14 cellular contexts compared by ENCODE assay signal in the genomic region with DNA sequence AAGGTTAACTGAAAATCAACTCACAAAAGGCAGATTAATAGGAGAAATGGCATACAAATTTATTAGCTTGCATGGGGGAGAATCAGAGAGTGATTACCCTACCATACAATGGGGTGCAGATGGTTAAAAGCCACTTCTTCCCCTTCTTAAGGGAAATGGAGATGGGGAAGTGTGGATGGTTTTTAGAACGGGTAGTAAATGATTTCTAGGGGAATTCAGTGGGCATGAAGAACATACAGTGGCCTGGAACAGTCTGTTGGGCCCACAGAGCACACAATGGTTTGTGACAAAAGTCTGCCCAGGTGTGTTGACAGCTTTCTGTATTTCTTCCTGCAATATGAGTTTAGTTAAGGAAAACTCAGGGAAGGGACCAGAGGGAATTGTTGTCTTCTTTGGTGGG.
DNase-seq lines count a peak whose midpoint lies in the region; ATAC-seq, FAIRE-seq and TF ChIP-seq lines count a peak whose summit lies in the region.
"Had no signal": no experiment of that assay in that cellular context is flagged by ENCODE, and none has a peak within 500 bp of the region (broad histone marks: within the 10 kb centered on the region; RNA-seq: fewer than 3 reads in every experiment).

No MANE protein-coding gene starts in this region.

- no peaks in the 10 kb centered on the region for H3K9me3 Mint-ChIP-seq in CD4-positive, alpha-beta memory T cell
- H3K9me3 Mint-ChIP-seq: CD8-positive, alpha-beta memory T cell had no signal

- CTCF ChIA-PET in CD4-positive, alpha-beta memory T cell (lab: Charles Lee; ENCODE audit: partially characterized antibody): no interaction called here

- H3K36me3 Mint-ChIP-seq in CD4-positive, alpha-beta memory T cell: peaks cover 8 to 32% of the 10 kb centered on the region in 2 donors

- intact Hi-C loops in CD4-positive, alpha-beta memory T cell (cut with micrococcal nuclease): no loop called here

- TF ChIP-seq POLR2A in H54 (IDR thresholded peaks at IDR 0.05; ENCODE audit: low read depth, low read length): no peak

- H2AFZ ChIP-seq in OCI-LY3 (ENCODE audit: low read depth, low read length): no peak overlapping the region

- no peaks in the 10 kb centered on the region for H3K36me3 ChIP-seq in OCI-LY3 (replicated peaks; ENCODE audit: low read depth, low read length)
- no peaks in the 10 kb centered on the region for H3K36me3 ChIP-seq in CD4-positive, alpha-beta memory T cell (ENCODE audit: insufficient read depth, low read length)

- H3K27ac ChIP-seq in OCI-LY3 (ENCODE audit: low read length): no peak overlapping the region
- no peak overlapping the region for H3K27ac ChIP-seq in CD4-positive, alpha-beta memory T cell (ENCODE audit: low read depth, low read length)
- H3K27ac ChIP-seq: A549 had no signal

- peak overlapping the region; percentile 2; the same call in 1 of the 2 replicates for H3K4me2 ChIP-seq in OCI-LY3 (ENCODE audit: low read length)
- H3K4me2 ChIP-seq: A549 had no signal

- H3K79me2 ChIP-seq in OCI-LY3 (ENCODE audit: low read length): no peaks in the 10 kb centered on the region

- H3K4me3 ChIP-seq in OCI-LY3 (ENCODE audit: low read length): no peak overlapping the region
- H3K4me3 ChIP-seq in CD4-positive, alpha-beta memory T cell (ENCODE audit: low read length in 2 of 2): no peak overlapping the region
- H3K4me3 ChIP-seq: A549, K562 had no signal

- DNase-seq in H54 (ENCODE audit: insufficient read length, low spot score) (no peak), anterior cingulate cortex (lab: John Stamatoyannopoulos, UW) (no peak)
- no peak for DNase-seq in CD4-positive, alpha-beta memory T cell
- DNase-seq: CD8-positive, alpha-beta memory T cell; DMS53; GF-D8; Karpas-422 had no signal

- POLR2A ChIA-PET in CD4-positive, alpha-beta memory T cell (lab: Charles Lee; ENCODE audit: partially characterized antibody): no interaction called here

- no peak for FAIRE-seq in H54 (lab: Jason Lieb, UNC)
- FAIRE-seq: A549, K562 had no signal

- H4K20me1 ChIP-seq in OCI-LY3 (ENCODE audit: insufficient read depth, low read length): no peaks in the 10 kb centered on the region

- H3K9me3 ChIP-seq in OCI-LY3 (ENCODE audit: insufficient read depth, low read length): no peaks in the 10 kb centered on the region
- H3K9me3 ChIP-seq in CD4-positive, alpha-beta memory T cell (ENCODE audit: control insufficient read depth in 1 of 2, low read length in 2 of 2): no peaks in the 10 kb centered on the region
- H3K9me3 ChIP-seq: A549 had no signal

- H3K4me1 ChIP-seq in OCI-LY3 (ENCODE audit: low read length): peaks cover 13% of the 10 kb centered on the region
- no peaks in the 10 kb centered on the region for H3K4me1 ChIP-seq in CD4-positive, alpha-beta memory T cell (ENCODE audit: insufficient read depth, low read length)

- no peak overlapping the region for H3K4me3 Mint-ChIP-seq in CD4-positive, alpha-beta memory T cell
- H3K4me3 Mint-ChIP-seq: CD14-positive monocyte; CD8-positive, alpha-beta memory T cell had no signal

- H3K27ac Mint-ChIP-seq in CD4-positive, alpha-beta memory T cell: no peak overlapping the region

- TF ChIP-seq CTCF in OCI-LY3 (IDR thresholded peaks at IDR 0.05; ENCODE audit: low read depth, low read length): no peak

- no peak overlapping the region for H3K9ac ChIP-seq in OCI-LY3 (ENCODE audit: low read length)

- H3K4me1 Mint-ChIP-seq in CD4-positive, alpha-beta memory T cell: no peaks in the 10 kb centered on the region
- H3K4me1 Mint-ChIP-seq: CD14-positive monocyte; CD8-positive, alpha-beta memory T cell had no signal

- H3K27me3 ChIP-seq in OCI-LY3 (ENCODE audit: low read depth, low read length): no peaks in the 10 kb centered on the region
- H3K27me3 ChIP-seq in CD4-positive, alpha-beta memory T cell (ENCODE audit: insufficient read depth, low read length): no peaks in the 10 kb centered on the region

- ATAC-seq in GM18909 (IDR thresholded peaks at IDR 0.05; ENCODE audit: poor library complexity, unreplicated experiment): peak; percentile 55
- peak; percentile 63 for ATAC-seq in HG02678 (IDR thresholded peaks at IDR 0.05; ENCODE audit: unreplicated experiment)
- ATAC-seq: A549, HCT116, K562 had no signal

- H3K27me3 Mint-ChIP-seq in CD4-positive, alpha-beta memory T cell: no peaks in the 10 kb centered on the region
- H3K27me3 Mint-ChIP-seq: CD8-positive, alpha-beta memory T cell had no signal
